Comparison of ENCODE assay signal across 19 cellular contexts in genomic region chr2:43368483-43369385, GRCh38.
DNase-seq lines count a peak whose midpoint lies in the region; ATAC-seq, FAIRE-seq and TF ChIP-seq lines count a peak whose summit lies in the region.
"Had no signal": no experiment of that assay in that cellular context is flagged by ENCODE, and none has a peak within 500 bp of the region (broad histone marks: within the 10 kb centered on the region; RNA-seq: fewer than 3 reads in every experiment).

No MANE protein-coding gene starts in this region.

- TF ChIP-seq EP300 in K562 (IDR thresholded peaks at IDR 0.05; ENCODE audit: low read length) = no peak

- no peaks in the 10 kb centered on the region for H3K9me3 Mint-ChIP-seq in activated naive CD8-positive, alpha-beta T cell treated with anti-CD3 and anti-CD28 coated beads for 36 hours
- H3K9me3 Mint-ChIP-seq: activated CD8-positive, alpha-beta T cell treated with anti-CD3 and anti-CD28 coated beads for 36 hours had no signal

- in situ Hi-C loops in K562 (cut with MboI) = no loop called here

- H3K36me3 Mint-ChIP-seq in activated naive CD8-positive, alpha-beta T cell treated with anti-CD3 and anti-CD28 coated beads for 36 hours = peaks cover 13% of the 10 kb centered on the region

- H3K4me1 Mint-ChIP-seq in activated naive CD8-positive, alpha-beta T cell treated with anti-CD3 and anti-CD28 coated beads for 36 hours = peaks cover 6% of the 10 kb centered on the region

- no peak overlapping the region for H3K27ac Mint-ChIP-seq in activated naive CD8-positive, alpha-beta T cell treated with anti-CD3 and anti-CD28 coated beads for 36 hours
- H3K27ac Mint-ChIP-seq: activated CD8-positive, alpha-beta T cell treated with anti-CD3 and anti-CD28 coated beads for 36 hours; neural progenitor cell had no signal

- TF ChIP-seq RAD21 in K562 (CRISPR knock-in tag; conservative IDR thresholded peaks at IDR 0.05 in 1 of 2, IDR thresholded peaks at IDR 0.05 in 1 of 2) = no peak

- H3K9me1 ChIP-seq in K562 (ENCODE audit: control insufficient read depth, insufficient read depth, low read length) = no peaks in the 10 kb centered on the region

- no TSS peak for BruUV-seq in K562 (replicated peaks; lab: Mats Ljungman, UMichigan)

- no peak overlapping the region for H3K4me2 ChIP-seq in K562 (ENCODE audit: insufficient read depth, low read length)

- CTCF ChIA-PET in K562 (lab: Yijun Ruan, JAX; ENCODE audit: low intra/inter-chr PET ratio) = no interaction called here

- H3K4me3 Mint-ChIP-seq in activated naive CD8-positive, alpha-beta T cell treated with anti-CD3 and anti-CD28 coated beads for 36 hours = no peak overlapping the region
- H3K4me3 Mint-ChIP-seq: activated CD8-positive, alpha-beta T cell treated with anti-CD3 and anti-CD28 coated beads for 36 hours; neural progenitor cell had no signal

- DNase-seq in NOMO-1 treated with DMSO at 0.1 percent for 48 hours (lab: John Stamatoyannopoulos, UW; ENCODE audit: unreplicated experiment) (peak; percentile 29), NOMO-1 treated with dmso at 0.1 percent for 144 hours (lab: John Stamatoyannopoulos, UW; ENCODE audit: unreplicated experiment) (no peak), K562 (ENCODE audit: extremely low read depth in 1 of 4, low spot score in 3 of 4) (no peak), kidney (no peak), thyroid gland (no peak), NCI-H2171 (lab: John Stamatoyannopoulos, UW) (no peak)
- DNase-seq in activated naive CD8-positive, alpha-beta T cell treated with anti-CD3 and anti-CD28 coated beads for 36 hours = no peak
- no peak for DNase-seq in NK-92 treated with Interleukin-12 subunit alpha and Interleukin-12 subunit beta, amount 100 ng/mL, for 24 hours (lab: John Stamatoyannopoulos, UW)
- DNase-seq: 8988T; activated CD8-positive, alpha-beta T cell treated with anti-CD3 and anti-CD28 coated beads for 36 hours; CD4-positive, CD25-positive, alpha-beta regulatory T cell; Kasumi-1; lower lobe of right lung; NCI-H187; right cardiac atrium had no signal

- H3K4me3 ChIP-seq in K562 = no peak overlapping the region
- H3K4me3 ChIP-seq in kidney (ENCODE audit: low read length in 2 of 2) = no peak overlapping the region
- H3K4me3 ChIP-seq in thyroid gland (replicated peaks in 1 of 3) = no peak overlapping the region
- H3K4me3 ChIP-seq: lower lobe of right lung, neural progenitor cell, SK-N-MC, thoracic aorta had no signal

- TF ChIP-seq CTCF in K562 (IDR thresholded peaks at IDR 0.05 in 2 of 3, conservative IDR thresholded peaks at IDR 0.05 in 1 of 3; ENCODE audit: insufficient read depth in 2 of 3, low read depth in 1 of 3, low read length in 3 of 3) (no peak), kidney (IDR thresholded peaks at IDR 0.05; ENCODE audit: borderline replicate concordance, extremely low read depth, insufficient read depth) (no peak), thyroid gland (IDR thresholded peaks at IDR 0.05) (no peak)

- ATAC-seq in K562 = no peak
- ATAC-seq: activated CD8-positive, alpha-beta T cell treated with anti-CD3 and anti-CD28 coated beads for 36 hours; lower lobe of right lung had no signal

- H3K27me3 ChIP-seq in K562 (ENCODE audit: control insufficient read depth in 2 of 2, insufficient read depth in 2 of 2, low read length in 2 of 2) (no peaks in the 10 kb centered on the region), thyroid gland (no peaks in the 10 kb centered on the region)
- H3K27me3 ChIP-seq: neural progenitor cell had no signal

- POLR2A ChIA-PET in K562 (lab: Yijun Ruan, JAX) = interaction anchor here (1.0 kb wide), 1 partner anchor 21 kb away, joined by 3 read pairs; no protein-coding TSS in a partner anchor

- H3K9ac ChIP-seq in K562 (ENCODE audit: insufficient read depth in 1 of 2, low read depth in 2 of 2, low read length in 2 of 2) (no peak overlapping the region), kidney (ENCODE audit: low read length in 2 of 2) (no peak overlapping the region)
- H3K9ac ChIP-seq: neural progenitor cell had no signal

- TF ChIP-seq POLR2A in K562 (conservative IDR thresholded peaks at IDR 0.05) (no peak), thyroid gland (IDR thresholded peaks at IDR 0.05) (no peak)

- intact Hi-C loops in K562 (cut with micrococcal nuclease) = no loop called here
- intact Hi-C loops in kidney (cut with DNase I) = no loop called here
- intact Hi-C loops in thyroid gland (cut with DNase I) = no loop called here

- H3K9me3 ChIP-seq in K562 (replicated peaks; ENCODE audit: control insufficient read depth, insufficient read depth, low read depth, low read length) (no peaks in the 10 kb centered on the region), kidney (ENCODE audit: control insufficient read depth in 1 of 2, low read length in 2 of 2) (no peaks in the 10 kb centered on the region), thyroid gland (no peaks in the 10 kb centered on the region)
- H3K9me3 ChIP-seq: lower lobe of right lung, thoracic aorta had no signal

- H3K27ac ChIP-seq in K562 (ENCODE audit: extremely low read depth, low read depth, low read length) = no peak overlapping the region
- H3K27ac ChIP-seq in kidney (ENCODE audit: low read depth in 2 of 2, low read length in 2 of 2) = peak overlapping the region; percentile 47 to 88
- H3K27ac ChIP-seq in thyroid gland = peak overlapping the region in 2 of 3 donors; percentile 9 to 37
- H3K27ac ChIP-seq: HL-60, lower lobe of right lung, SK-N-MC, thoracic aorta had no signal

- H3K4me1 ChIP-seq in K562 (replicated peaks in 1 of 2; ENCODE audit: control insufficient read depth in 2 of 2, insufficient read depth in 2 of 2, low read length in 2 of 2) (no peaks in the 10 kb centered on the region), kidney (ENCODE audit: control insufficient read depth in 1 of 2, insufficient read depth in 1 of 2, low read depth in 1 of 2, low read length in 2 of 2) (peaks cover 20 to 24% of the 10 kb centered on the region in 2 donors), thyroid gland (peaks cover 11 to 39% of the 10 kb centered on the region in 2 donors)

- FAIRE-seq in K562 (lab: Jason Lieb, UNC) (no peak), kidney (lab: Jason Lieb, UNC) (no peak)

- no peaks in the 10 kb centered on the region for H3K79me2 ChIP-seq in K562 (ENCODE audit: control insufficient read depth, insufficient read depth, low read length)

- WGBS in K562 (ENCODE audit: insufficient coverage, low coverage, missing lambda C conversion rate) = 49% methylated on average over 5 of the region's 5 CpGs
- 72 to 84% methylated on average over 5 of the region's 5 CpGs for WGBS in thyroid gland, 2 donors

- H3K36me3 ChIP-seq in K562 (ENCODE audit: control insufficient read depth, insufficient read depth, low read length) = no peaks in the 10 kb centered on the region
- H3K36me3 ChIP-seq in kidney (ENCODE audit: control insufficient read depth in 1 of 2, insufficient read depth in 2 of 2, low read length in 2 of 2) = no peaks in the 10 kb centered on the region
- H3K36me3 ChIP-seq in thyroid gland = no peaks in the 10 kb centered on the region
- H3K36me3 ChIP-seq: lower lobe of right lung, neural progenitor cell, thoracic aorta had no signal

- H2AFZ ChIP-seq in K562 (ENCODE audit: low read depth, low read length) = no peak overlapping the region
- H2AFZ ChIP-seq: neural progenitor cell had no signal

- no peaks in the 10 kb centered on the region for H3K27me3 Mint-ChIP-seq in activated naive CD8-positive, alpha-beta T cell treated with anti-CD3 and anti-CD28 coated beads for 36 hours
- H3K27me3 Mint-ChIP-seq: activated CD8-positive, alpha-beta T cell treated with anti-CD3 and anti-CD28 coated beads for 36 hours; CD4-positive, CD25-positive, alpha-beta regulatory T cell had no signal

- no peaks in the 10 kb centered on the region for H4K20me1 ChIP-seq in K562 (replicated peaks; ENCODE audit: control insufficient read depth, insufficient read depth, low read length)

TF ChIP-seq in K562, 482 proteins besides CTCF, POLR2A, EP300 and RAD21 (continues in another document):
- TF ChIP-seq JUND (IDR thresholded peaks at IDR 0.05; ENCODE audit: borderline replicate concordance, low read depth, low read length) (peak; percentile 32; the same call in 1 of the 2 replicates), JUND (tag; IDR thresholded peaks at IDR 0.05; ENCODE audit: borderline replicate concordance, low read depth, low read length) (no peak), ZFP1 (CRISPR knock-in tag; IDR thresholded peaks at IDR 0.05) (no peak), SRSF1 (IDR thresholded peaks at IDR 0.05; ENCODE audit: low read depth, low read length) (no peak), FOSL1 (tag; conservative IDR thresholded peaks at IDR 0.05) (0 out of 2 replicates have a peak, but pooled peaks have one; percentile 27), ZEB2 (IDR thresholded peaks at IDR 0.05) (no peak), ZNF780A (CRISPR knock-in tag; IDR thresholded peaks at IDR 0.05) (no peak), FIP1L1 (IDR thresholded peaks at IDR 0.05; ENCODE audit: low read depth, low read length, poor library complexity, severe bottlenecking) (no peak), ZBTB9 (CRISPR knock-in tag; IDR thresholded peaks at IDR 0.05) (no peak), ATF2 (CRISPR knock-in tag; IDR thresholded peaks at IDR 0.05) (no peak), RNF2 (IDR thresholded peaks at IDR 0.05) (no peak), XRCC3 (IDR thresholded peaks at IDR 0.05) (no peak)
